In genomic region chr5:150022163-150022540, GRCh38 we compare ENCODE assay signal across 8 cellular contexts. TPM values are rescaled to one million over a fixed set of nuclear protein-coding genes. Genes with fewer than 3 reads are reported as not detected.
DNase-seq lines count a peak whose midpoint lies in the region; TF ChIP-seq lines count a peak whose summit lies in the region.
"Had no signal": no experiment of that assay in that cellular context is flagged by ENCODE, and none has a peak within 500 bp of the region (broad histone marks: within the 10 kb centered on the region; RNA-seq: fewer than 3 reads in every experiment).

No MANE protein-coding gene starts in this region.

- H3K27me3 ChIP-seq in spleen (replicated peaks in 1 of 7) (no peaks in the 10 kb centered on the region), WERI-Rb-1 (ENCODE audit: insufficient read depth, low read depth, severe bottlenecking) (no peaks in the 10 kb centered on the region)

- H3K9me3 Mint-ChIP-seq in activated CD4-positive, alpha-beta memory T cell treated with anti-CD3 and anti-CD28 coated beads, Interleukin-2, amount 10 ng/mL, durations not matched to agents 7 days and 5 days, result no peaks in the 10 kb centered on the region

- H3K4me1 Mint-ChIP-seq in activated CD4-positive, alpha-beta memory T cell treated with anti-CD3 and anti-CD28 coated beads, Interleukin-2, amount 10 ng/mL, durations not matched to agents 7 days and 5 days, result peaks cover 20% of the 10 kb centered on the region

- H3K27me3 Mint-ChIP-seq in activated CD4-positive, alpha-beta memory T cell treated with anti-CD3 and anti-CD28 coated beads, Interleukin-2, amount 10 ng/mL, durations not matched to agents 7 days and 5 days, result no peaks in the 10 kb centered on the region

- peaks cover 0 to 17% (median 0%) of the 10 kb centered on the region in 6 donors for H3K4me1 ChIP-seq in spleen

- 58 to 85% (median 81%) methylated on average over 1 of the region's 1 CpG for WGBS in spleen, 5 donors

- CTCF ChIA-PET in activated CD4-positive, alpha-beta memory T cell treated with anti-CD3 and anti-CD28 coated beads, Interleukin-2, amount 10 ng/mL, durations not matched to agents 7 days and 5 days (lab: Charles Lee), result interaction anchor here (0.6 to 1.8 kb wide), 4 partner anchors 20 to 1059 kb away, joined by 3 to 5 read pairs (median 4); no protein-coding TSS in a partner anchor

- H3K36me3 Mint-ChIP-seq in activated CD4-positive, alpha-beta memory T cell treated with anti-CD3 and anti-CD28 coated beads, Interleukin-2, amount 10 ng/mL, durations not matched to agents 7 days and 5 days (ENCODE audit: low read depth), result peaks cover 66% of the 10 kb centered on the region

- TF ChIP-seq CTCF in spleen (IDR thresholded peaks at IDR 0.05 in 8 of 11, conservative IDR thresholded peaks at IDR 0.05 in 3 of 11), result no peak
- no peak for TF ChIP-seq CTCF in WERI-Rb-1 (IDR thresholded peaks at IDR 0.05; ENCODE audit: low read depth, low read length)

- intact Hi-C loops in spleen (cut with DNase I; ENCODE audit: low total_unique reads), result no loop called here

- peak overlapping the region; percentile 33 for H3K27ac Mint-ChIP-seq in activated CD4-positive, alpha-beta memory T cell treated with anti-CD3 and anti-CD28 coated beads, Interleukin-2, amount 10 ng/mL, durations not matched to agents 7 days and 5 days

- DNase-seq in HS-5 (ENCODE audit: low read depth) (peak; percentile 82), glomerular endothelial cell (ENCODE audit: extremely low read depth, low read depth, low spot score) (peak; percentile 95), spleen (no peak), NCI-H2171 (lab: John Stamatoyannopoulos, UW) (no peak), WERI-Rb-1 (no peak), SKM-1 treated with dmso at 0.1 percent for 144 hours (lab: John Stamatoyannopoulos, UW; ENCODE audit: unreplicated experiment) (no peak)
- no peak for DNase-seq in activated CD4-positive, alpha-beta memory T cell treated with anti-CD3 and anti-CD28 coated beads, Interleukin-2, amount 10 ng/mL, durations not matched to agents 7 days and 5 days
- DNase-seq: NCI-H446 had no signal

- H3K4me3 ChIP-seq in spleen (no peak overlapping the region), WERI-Rb-1 (ENCODE audit: low read depth, low read length) (no peak overlapping the region)

- no peak overlapping the region for H3K4me3 Mint-ChIP-seq in activated CD4-positive, alpha-beta memory T cell treated with anti-CD3 and anti-CD28 coated beads, Interleukin-2, amount 10 ng/mL, durations not matched to agents 7 days and 5 days

- H3K36me3 ChIP-seq in spleen (peaks cover 3 to 100% (median 78%) of the 10 kb centered on the region in 6 donors), WERI-Rb-1 (peaks cover 66% of the 10 kb centered on the region)

- H3K27ac ChIP-seq in spleen, result peak overlapping the region in 6 of 8 donors; percentile 35 to 74 (median 47)
- no peak overlapping the region for H3K27ac ChIP-seq in WERI-Rb-1

- POLR2A ChIA-PET in activated CD4-positive, alpha-beta memory T cell treated with anti-CD3 and anti-CD28 coated beads, Interleukin-2, amount 10 ng/mL, durations not matched to agents 7 days and 5 days (lab: Charles Lee), result interaction anchor here (0.9 to 1.4 kb wide), 4 partner anchors 9 to 21 kb away, joined by 3 to 4 read pairs (median 4); no protein-coding TSS in a partner anchor

- H3K9me3 ChIP-seq in spleen (no peaks in the 10 kb centered on the region), WERI-Rb-1 (ENCODE audit: severe bottlenecking) (no peaks in the 10 kb centered on the region)

- no peak for TF ChIP-seq POLR2A in spleen (IDR thresholded peaks at IDR 0.05)

RNA-seq across cellular contexts. Expression of gene HMGXB3, which starts 21.6 kb away (rescaled TPM):
- 10 to 100 TPM; 41.6 to 44.1 TPM for total RNA-seq in activated CD4-positive, alpha-beta memory T cell treated with anti-CD3 and anti-CD28 coated beads, Interleukin-2, amount 10 ng/mL, durations not matched to agents 7 days and 5 days
- total RNA-seq in glomerular endothelial cell, result 37.2 and 57.3 TPM in 2 replicates
- total RNA-seq in spleen, result 10 to 100 TPM; 28.0 to 51.7 (median 43.2) TPM
- 10 to 100 TPM; 14.3 to 16.1 (median 15.7) TPM for polyA plus RNA-seq in spleen

RNA-seq across cellular contexts. Expression of gene TIGD6, which starts 21.7 kb away (rescaled TPM):
- 1 to 10 TPM; 2.0 to 2.3 TPM for total RNA-seq in activated CD4-positive, alpha-beta memory T cell treated with anti-CD3 and anti-CD28 coated beads, Interleukin-2, amount 10 ng/mL, durations not matched to agents 7 days and 5 days
- total RNA-seq in glomerular endothelial cell (4.1 and 5.4 TPM in 2 replicates), spleen (1 to 10 TPM; 2.4 to 5.8 (median 3.7) TPM)
- 1 to 10 TPM; 2.5 to 3.5 (median 2.6) TPM for polyA plus RNA-seq in spleen

Comparison
In these comparisons a context has a peak if more than half of its experiments do, and no peak if none do; other contexts are left out.
1. DNase-seq: peak in HS-5 (single experiment) and glomerular endothelial cell (single experiment); none in activated CD4-positive, alpha-beta memory T cell treated with anti-CD3 and anti-CD28 coated beads, Interleukin-2, amount 10 ng/mL, durations not matched to agents 7 days and 5 days (single experiment), spleen (single experiment), NCI-H2171 (single experiment), WERI-Rb-1 (single experiment) and SKM-1 treated with dmso at 0.1 percent for 144 hours (single experiment).